11 cellular contexts compared by ENCODE assay signal in the genomic region with DNA sequence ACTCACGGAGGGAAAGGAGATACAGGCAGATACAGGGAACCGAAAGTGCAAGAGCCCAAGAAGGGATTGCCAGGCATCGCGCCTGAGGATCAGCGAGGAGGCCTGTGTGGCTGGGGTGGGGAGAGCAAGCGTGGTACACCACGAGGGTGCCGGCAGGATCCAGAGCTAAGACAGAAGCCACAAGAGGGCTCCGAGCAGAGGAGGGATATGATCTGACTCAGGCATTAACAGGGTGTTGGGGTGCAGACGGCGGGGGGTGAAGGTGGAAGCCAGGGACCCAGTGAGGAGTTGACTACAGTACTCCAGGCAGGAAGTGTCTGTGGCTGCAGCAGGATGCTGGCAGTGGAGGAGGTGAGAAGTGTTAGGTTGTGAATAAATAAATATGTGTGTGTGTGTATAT. TPM values are rescaled to one million over a fixed set of nuclear protein-coding genes. Genes with fewer than 3 reads are reported as not detected.
A peak's percentile ranks its signal among the peaks of the same experiment; 100 is the strongest.
DNase-seq lines count a peak whose midpoint lies in the region; ATAC-seq, FAIRE-seq and TF ChIP-seq lines count a peak whose summit lies in the region.
"Had no signal": no experiment of that assay in that cellular context is flagged by ENCODE, and none has a peak within 500 bp of the region (broad histone marks: within the 10 kb centered on the region; RNA-seq: fewer than 3 reads in every experiment).

No MANE protein-coding gene starts in this region.

- H3K27ac Mint-ChIP-seq in activated CD4-positive, alpha-beta T cell treated with anti-CD3 and anti-CD28 coated beads for 36 hours, result peak overlapping the region; percentile 82
- peak overlapping the region; percentile 92 for H3K27ac Mint-ChIP-seq in activated CD8-positive, alpha-beta T cell treated with anti-CD3 and anti-CD28 coated beads for 36 hours

- POLR2A ChIA-PET in activated CD4-positive, alpha-beta T cell treated with anti-CD3 and anti-CD28 coated beads for 36 hours (lab: Charles Lee), result no interaction called here
- POLR2A ChIA-PET in activated CD8-positive, alpha-beta T cell treated with anti-CD3 and anti-CD28 coated beads for 36 hours (lab: Charles Lee), result interaction anchor here (0.9 to 1.3 kb wide), 3 partner anchors 9 to 67 kb away, joined by 3 to 4 read pairs (median 3); no protein-coding TSS in a partner anchor
- POLR2A ChIA-PET in GM12878 (lab: Charles Lee), result no interaction called here

- no peak overlapping the region for H2AFZ ChIP-seq in GM12878 (ENCODE audit: control insufficient read depth, low read depth, low read length)

- peaks cover 8 to 15% of the 10 kb centered on the region in 2 experiments for H3K36me3 ChIP-seq in GM12878 (ENCODE audit: control insufficient read depth in 2 of 2, insufficient read depth in 2 of 2, low read length in 1 of 2)

- H3K9ac ChIP-seq in GM12878 (ENCODE audit: control insufficient read depth, insufficient read depth, low read length), result no peak overlapping the region; the same call in 1 of the 2 replicates

- H3K4me1 Mint-ChIP-seq in activated CD4-positive, alpha-beta T cell treated with anti-CD3 and anti-CD28 coated beads for 36 hours, result peaks cover 24% of the 10 kb centered on the region
- peaks cover 31% of the 10 kb centered on the region for H3K4me1 Mint-ChIP-seq in activated CD8-positive, alpha-beta T cell treated with anti-CD3 and anti-CD28 coated beads for 36 hours (ENCODE audit: low read depth)

- TF ChIP-seq RAD21 in GM12878 (IDR thresholded peaks at IDR 0.05; ENCODE audit: insufficient read depth, low read depth, low read length), result no peak

- in situ Hi-C loops in GM12878 (cut with MboI), result no loop called here

- H3K36me3 Mint-ChIP-seq in activated CD4-positive, alpha-beta T cell treated with anti-CD3 and anti-CD28 coated beads for 36 hours (ENCODE audit: low read depth), result peaks cover 33% of the 10 kb centered on the region
- peaks cover 39% of the 10 kb centered on the region for H3K36me3 Mint-ChIP-seq in activated CD8-positive, alpha-beta T cell treated with anti-CD3 and anti-CD28 coated beads for 36 hours (ENCODE audit: low read depth)

- no peaks in the 10 kb centered on the region for H3K9me3 Mint-ChIP-seq in activated CD4-positive, alpha-beta T cell treated with anti-CD3 and anti-CD28 coated beads for 36 hours (ENCODE audit: low read depth)
- H3K9me3 Mint-ChIP-seq in activated CD8-positive, alpha-beta T cell treated with anti-CD3 and anti-CD28 coated beads for 36 hours, result no peaks in the 10 kb centered on the region

- DNase-seq in activated CD4-positive, alpha-beta T cell treated with anti-CD3 and anti-CD28 coated beads for 36 hours, result peak; percentile 65
- DNase-seq in activated CD4-positive, alpha-beta T cell treated with anti-CD3 and anti-CD28 coated beads for 1 hour, result no peak
- peak; percentile 77 for DNase-seq in activated CD8-positive, alpha-beta T cell treated with anti-CD3 and anti-CD28 coated beads for 36 hours
- DNase-seq in GM12878 (ENCODE audit: low read depth, low spot score), result no peak
- peak; percentile 50 for DNase-seq in stimulated activated naive CD8-positive, alpha-beta T cell treated with anti-CD3 and anti-CD28 coated beads, Interleukin-15, Interleukin-2, amounts not matched to agents 100 U/mL and 50 U/mL, for 24 hours
- DNase-seq in HPDE6-E6E7 (ENCODE audit: extremely low spot score), result no peak
- DNase-seq in sciatic nerve (ENCODE audit: low spot score), result no peak
- DNase-seq: NCI-H345 had no signal

- H3K79me2 ChIP-seq in GM12878 (ENCODE audit: control insufficient read depth, insufficient read depth, low read length), result peaks cover 10% of the 10 kb centered on the region

- no peaks in the 10 kb centered on the region for H4K20me1 ChIP-seq in GM12878 (ENCODE audit: control insufficient read depth, insufficient read depth)

- no peaks in the 10 kb centered on the region for H3K27me3 Mint-ChIP-seq in activated CD4-positive, alpha-beta T cell treated with anti-CD3 and anti-CD28 coated beads for 36 hours
- H3K27me3 Mint-ChIP-seq in activated CD8-positive, alpha-beta T cell treated with anti-CD3 and anti-CD28 coated beads for 36 hours, result no peaks in the 10 kb centered on the region

- H3K4me1 ChIP-seq in GM12878 (ENCODE audit: control insufficient read depth, insufficient read depth, low read length), result no peaks in the 10 kb centered on the region

- peak overlapping the region; percentile 19; the same call in 1 of the 2 replicates for H3K4me2 ChIP-seq in GM12878 (ENCODE audit: control insufficient read depth, insufficient read depth)

- SMC1A ChIA-PET in GM12878 (lab: Charles Lee; ENCODE audit: uncharacterized antibody, unreplicated experiment), result no interaction called here

- ATAC-seq in activated CD4-positive, alpha-beta T cell treated with anti-CD3 and anti-CD28 coated beads for 36 hours, result peak; percentile 30
- peak; percentile 69 for ATAC-seq in activated CD8-positive, alpha-beta T cell treated with anti-CD3 and anti-CD28 coated beads for 36 hours
- no peak for ATAC-seq in GM12878
- peak; percentile 61 for ATAC-seq in stimulated activated naive CD8-positive, alpha-beta T cell treated with anti-CD3 and anti-CD28 coated beads, Interleukin-15, Interleukin-2, amounts not matched to agents 100 U/mL and 50 U/mL, for 24 hours
- ATAC-seq in HG03439 (IDR thresholded peaks at IDR 0.05; ENCODE audit: unreplicated experiment), result no peak
- no peak for ATAC-seq in sciatic nerve

- H3K27ac ChIP-seq in GM12878 (ENCODE audit: control insufficient read depth, insufficient read depth), result no peak overlapping the region
- H3K27ac ChIP-seq: tibial nerve had no signal

- peak overlapping the region; percentile 32 for H3K4me3 Mint-ChIP-seq in activated CD4-positive, alpha-beta T cell treated with anti-CD3 and anti-CD28 coated beads for 36 hours
- H3K4me3 Mint-ChIP-seq in activated CD8-positive, alpha-beta T cell treated with anti-CD3 and anti-CD28 coated beads for 36 hours, result peak overlapping the region; percentile 48

- BruUV-seq in GM12878 (replicated peaks; lab: Mats Ljungman, UMichigan), result no TSS peak

- TF ChIP-seq POLR2A in GM12878 (IDR thresholded peaks at IDR 0.05; ENCODE audit: low read depth, low read length), result no peak

- no peak overlapping the region for H3K4me3 ChIP-seq in GM12878
- H3K4me3 ChIP-seq: tibial nerve had no signal

- TF ChIP-seq CTCF in activated CD8-positive, alpha-beta T cell treated with anti-CD3 and anti-CD28 coated beads for 36 hours (IDR thresholded peaks at IDR 0.05), result no peak
- TF ChIP-seq CTCF in GM12878 (IDR thresholded peaks at IDR 0.05 in 2 of 3, conservative IDR thresholded peaks at IDR 0.05 in 1 of 3; ENCODE audit: control insufficient read depth in 2 of 3, extremely low read depth in 1 of 3, insufficient read depth in 1 of 3, low read depth in 3 of 3, low read length in 3 of 3), result no peak

- peaks cover 2% of the 10 kb centered on the region; the same call in 2 of the 3 replicates for H3K9me3 ChIP-seq in GM12878 (replicated peaks; ENCODE audit: control insufficient read depth, insufficient read depth, low read length)
- H3K9me3 ChIP-seq: tibial nerve had no signal

- no peak for FAIRE-seq in GM12878 (lab: Jason Lieb, UNC)

- RAD21 ChIA-PET in GM12878 (lab: Charles Lee; ENCODE audit: unreplicated experiment), result no interaction called here

- CTCF ChIA-PET in activated CD4-positive, alpha-beta T cell treated with anti-CD3 and anti-CD28 coated beads for 36 hours (lab: Charles Lee), result interaction anchor here (0.6 kb wide), 1 partner anchor 11 kb away, joined by 3 read pairs; no protein-coding TSS in a partner anchor
- CTCF ChIA-PET in activated CD8-positive, alpha-beta T cell treated with anti-CD3 and anti-CD28 coated beads for 36 hours (lab: Charles Lee), result interaction anchor here (0.7 to 1.4 kb wide), 2 partner anchors 9 to 19 kb away, joined by 3 to 4 read pairs; partner anchors contain the start of gene GEMIN7
- CTCF ChIA-PET in GM12878 (lab: Yijun Ruan, JAX), result interaction anchor here (0.7 to 1.0 kb wide), 3 partner anchors 38 to 48 kb away, joined by 3 to 4 read pairs (median 3); partner anchors contain the start of gene CLASRP

- H3K27me3 ChIP-seq in GM12878 (replicated peaks in 1 of 2; ENCODE audit: control insufficient read depth in 2 of 2, insufficient read depth in 2 of 2, low read length in 1 of 2), result no peaks in the 10 kb centered on the region
- H3K27me3 ChIP-seq: tibial nerve had no signal

- intact Hi-C loops in activated CD4-positive, alpha-beta T cell treated with anti-CD3 and anti-CD28 coated beads for 36 hours (cut with DNase I, micrococcal nuclease), result no loop called here
- intact Hi-C loops in activated CD8-positive, alpha-beta T cell treated with anti-CD3 and anti-CD28 coated beads for 36 hours (cut with micrococcal nuclease), result no loop called here
- intact Hi-C loops in GM12878 (cut with micrococcal nuclease; ENCODE audit: unreplicated experiment) (no loop called here), sciatic nerve (cut with DNase I) (loop anchor here (5.0 kb wide), 1 partner anchor 165 kb away; the partner anchor contains the start of gene MARK4)

- WGBS in GM12878 (ENCODE audit: insufficient coverage, insufficient replicate concordance, low lambda C conversion rate, missing lambda C conversion rate), result 66% methylated on average over 11 of the region's 11 CpGs

- no peak for TF ChIP-seq EP300 in GM12878 (IDR thresholded peaks at IDR 0.05; ENCODE audit: borderline replicate concordance in 1 of 2, control insufficient read depth in 1 of 2, low read depth in 2 of 2, low read length in 2 of 2)

RNA-seq across cellular contexts. Expression of gene PPP1R37, which starts 5.4 kb away (rescaled TPM):
- total RNA-seq in activated CD4-positive, alpha-beta T cell treated with anti-CD3 and anti-CD28 coated beads for 36 hours, result 10 to 100 TPM; 12.5 to 14.1 TPM
- 10 to 100 TPM; 20.9 to 21.2 TPM for total RNA-seq in activated CD8-positive, alpha-beta T cell treated with anti-CD3 and anti-CD28 coated beads for 36 hours
- 40.0 and 40.4 TPM in 2 replicates for total RNA-seq in GM12878 (2013; cell fraction: nucleolus; rRNA removed)
- total RNA-seq in GM12878 (2014; rRNA removed) (18.3 and 21.3 TPM in 2 replicates), GM12878 (2014; rRNA removed; fragmentation: Illumina TruSeq; extraction: Trizol) (4.0 and 5.1 TPM in 2 replicates), GM12878 (2021) (15.8 and 20.9 TPM in 2 replicates), sciatic nerve (19.3 TPM)
- 2.2 TPM for polyA plus RNA-seq in GM12878 (2011; ENCODE audit: low read depth)
- polyA plus RNA-seq in GM12878 (2011; rRNA removed) (5.5 and 9.5 TPM in 2 replicates), GM12878 (2014; fragmentation: Illumina TruSeq; extraction: Trizol) (0.63 and 1.9 TPM in 2 replicates), GM12878 (2014; fragmentation: Nextera tagmentation; extraction: Ambion mirVana) (under 1 TPM in 1 of 2 experiments, not detected in 1; 0.09 TPM), GM12878 (2014; rRNA removed) (17.5 and 20.7 TPM in 2 replicates), GM12878 (2016; fragmentation: Nextera tagmentation; extraction: Ambion mirVana) (1 to 10 TPM; 2.2 to 4.1 TPM)
- polyA plus RNA-seq in GM12878 (2011; cell fraction: cytosol; rRNA removed), result 10.6 and 16.8 TPM in 2 replicates
- 80.7 and 84.7 TPM in 2 replicates for polyA plus RNA-seq in GM12878 (2011; cell fraction: nucleus; rRNA removed)
- polyA plus RNA-seq in GM12878 (2012), result 9.0 and 17.0 TPM in 2 replicates
- 5.9 and 11.1 TPM in 2 replicates for polyA minus RNA-seq in GM12878 (2011; rRNA and poly(A)+ RNA removed)
- polyA minus RNA-seq in GM12878 (2011; cell fraction: cytosol; rRNA and poly(A)+ RNA removed), result 4.5 and 8.8 TPM in 2 replicates
- 12.8 and 20.3 TPM in 2 replicates for polyA minus RNA-seq in GM12878 (2011; cell fraction: nucleus; rRNA and poly(A)+ RNA removed)

RNA-seq across cellular contexts. Expression of gene GEMIN7, which starts 8.5 kb away (rescaled TPM):
- total RNA-seq in activated CD4-positive, alpha-beta T cell treated with anti-CD3 and anti-CD28 coated beads for 36 hours, result 10 to 100 TPM; 35.4 to 35.5 TPM
- total RNA-seq in activated CD8-positive, alpha-beta T cell treated with anti-CD3 and anti-CD28 coated beads for 36 hours, result 10 to 100 TPM; 44.1 to 46.8 TPM
- total RNA-seq in GM12878 (2013; cell fraction: nucleolus; rRNA removed), result 29.8 and 32.3 TPM in 2 replicates
- 36.9 and 44.8 TPM in 2 replicates for total RNA-seq in GM12878 (2014; rRNA removed)
- 25.2 and 26.5 TPM in 2 replicates for total RNA-seq in GM12878 (2014; rRNA removed; fragmentation: Illumina TruSeq; extraction: Trizol)
- total RNA-seq in GM12878 (2021), result 42.4 and 45.0 TPM in 2 replicates
- polyA plus RNA-seq in GM12878 (2011; ENCODE audit: low read depth), result 50.7 TPM
- 27.5 and 43.3 TPM in 2 replicates for polyA plus RNA-seq in GM12878 (2011; rRNA removed)
- 75.3 and 80.0 TPM in 2 replicates for polyA plus RNA-seq in GM12878 (2011; cell fraction: cytosol; rRNA removed)
- polyA plus RNA-seq in GM12878 (2011; cell fraction: nucleus; rRNA removed), result 104 and 138 TPM in 2 replicates
- 42.3 and 52.6 TPM in 2 replicates for polyA plus RNA-seq in GM12878 (2012)
- polyA plus RNA-seq in GM12878 (2014; fragmentation: Illumina TruSeq; extraction: Trizol), result 11.7 and 21.1 TPM in 2 replicates
- polyA plus RNA-seq in GM12878 (2014; fragmentation: Nextera tagmentation; extraction: Ambion mirVana), result 10 to 100 TPM; 51.6 to 55.3 TPM
- 43.9 and 48.5 TPM in 2 replicates for polyA plus RNA-seq in GM12878 (2014; rRNA removed)
- 10 to 100 TPM; 75.5 to 76.7 TPM for polyA plus RNA-seq in GM12878 (2016; fragmentation: Nextera tagmentation; extraction: Ambion mirVana)
- polyA minus RNA-seq in GM12878 (2011; rRNA and poly(A)+ RNA removed), result 12.9 and 37.6 TPM in 2 replicates
- 13.3 and 22.1 TPM in 2 replicates for polyA minus RNA-seq in GM12878 (2011; cell fraction: cytosol; rRNA and poly(A)+ RNA removed)
- 12.8 and 21.5 TPM in 2 replicates for polyA minus RNA-seq in GM12878 (2011; cell fraction: nucleus; rRNA and poly(A)+ RNA removed)
- total RNA-seq in sciatic nerve, result 8.8 TPM

RNA-seq across cellular contexts. Expression of gene ZNF296, which starts 11.3 kb away (rescaled TPM):
- 1 to 10 TPM; 3.1 to 4.8 TPM for total RNA-seq in activated CD4-positive, alpha-beta T cell treated with anti-CD3 and anti-CD28 coated beads for 36 hours
- 1 to 10 TPM; 5.0 to 6.3 TPM for total RNA-seq in activated CD8-positive, alpha-beta T cell treated with anti-CD3 and anti-CD28 coated beads for 36 hours
- total RNA-seq in GM12878 (2013; cell fraction: nucleolus; rRNA removed), result 5.5 and 7.7 TPM in 2 replicates
- total RNA-seq in GM12878 (2014; rRNA removed) (2.0 and 3.5 TPM in 2 replicates), GM12878 (2014; rRNA removed; fragmentation: Illumina TruSeq; extraction: Trizol) (0.83 and 0.98 TPM in 2 replicates), GM12878 (2021) (21.3 and 23.5 TPM in 2 replicates), sciatic nerve (0.45 TPM)
- 3.8 TPM for polyA plus RNA-seq in GM12878 (2011; ENCODE audit: low read depth)
- polyA plus RNA-seq in GM12878 (2011; rRNA removed) (0.24 and 0.92 TPM in 2 replicates), GM12878 (2014; fragmentation: Illumina TruSeq; extraction: Trizol) (0.53 TPM in 1 of 2 replicates, not detected in the other), GM12878 (2014; fragmentation: Nextera tagmentation; extraction: Ambion mirVana) (under 1 TPM in 1 of 2 experiments, not detected in 1; 0.44 TPM), GM12878 (2014; rRNA removed) (7.5 and 11.8 TPM in 2 replicates), GM12878 (2016; fragmentation: Nextera tagmentation; extraction: Ambion mirVana) (10 to 100 TPM; 21.9 to 23.6 TPM)
- polyA plus RNA-seq in GM12878 (2011; cell fraction: cytosol; rRNA removed), result 2.8 and 2.9 TPM in 2 replicates
- 8.0 and 12.0 TPM in 2 replicates for polyA plus RNA-seq in GM12878 (2011; cell fraction: nucleus; rRNA removed)
- 12.1 and 14.3 TPM in 2 replicates for polyA plus RNA-seq in GM12878 (2012)
- 0.66 and 4.7 TPM in 2 replicates for polyA minus RNA-seq in GM12878 (2011; rRNA and poly(A)+ RNA removed)
- 7.4 and 9.8 TPM in 2 replicates for polyA minus RNA-seq in GM12878 (2011; cell fraction: cytosol; rRNA and poly(A)+ RNA removed)
- polyA minus RNA-seq in GM12878 (2011; cell fraction: nucleus; rRNA and poly(A)+ RNA removed), result 3.3 and 9.2 TPM in 2 replicates
- total RNA-seq: A172 had no signal

RNA-seq across cellular contexts. Expression of gene CLASRP, which starts 48.7 kb away (rescaled TPM):
- total RNA-seq in activated CD4-positive, alpha-beta T cell treated with anti-CD3 and anti-CD28 coated beads for 36 hours, result 100 to 1,000 TPM; 101 to 103 TPM
- total RNA-seq in activated CD8-positive, alpha-beta T cell treated with anti-CD3 and anti-CD28 coated beads for 36 hours, result 10 to 100 TPM; 72.7 to 80.5 TPM
- total RNA-seq in GM12878 (2013; cell fraction: nucleolus; rRNA removed), result 116 and 141 TPM in 2 replicates
- total RNA-seq in GM12878 (2014; rRNA removed) (28.5 and 28.9 TPM in 2 replicates), GM12878 (2014; rRNA removed; fragmentation: Illumina TruSeq; extraction: Trizol) (31.9 and 33.6 TPM in 2 replicates), GM12878 (2021) (66.7 and 75.8 TPM in 2 replicates), sciatic nerve (109 TPM)
- 32.0 TPM for polyA plus RNA-seq in GM12878 (2011; ENCODE audit: low read depth)
- polyA plus RNA-seq in GM12878 (2011; rRNA removed) (24.6 and 40.4 TPM in 2 replicates), GM12878 (2014; fragmentation: Illumina TruSeq; extraction: Trizol) (20.2 and 37.2 TPM in 2 replicates), GM12878 (2014; fragmentation: Nextera tagmentation; extraction: Ambion mirVana) (1 to 10 TPM in 1 of 2 experiments, under 1 TPM in 1; 0.68 to 2.3 TPM), GM12878 (2014; rRNA removed) (62.5 and 80.2 TPM in 2 replicates), GM12878 (2016; fragmentation: Nextera tagmentation; extraction: Ambion mirVana) (10 to 100 TPM; 18.5 to 23.6 TPM)
- 19.2 and 19.5 TPM in 2 replicates for polyA plus RNA-seq in GM12878 (2011; cell fraction: cytosol; rRNA removed)
- 208 and 258 TPM in 2 replicates for polyA plus RNA-seq in GM12878 (2011; cell fraction: nucleus; rRNA removed)
- 58.3 and 93.7 TPM in 2 replicates for polyA plus RNA-seq in GM12878 (2012)
- polyA minus RNA-seq in GM12878 (2011; rRNA and poly(A)+ RNA removed), result 23.8 and 26.4 TPM in 2 replicates
- 7.9 and 9.6 TPM in 2 replicates for polyA minus RNA-seq in GM12878 (2011; cell fraction: cytosol; rRNA and poly(A)+ RNA removed)
- polyA minus RNA-seq in GM12878 (2011; cell fraction: nucleus; rRNA and poly(A)+ RNA removed), result 20.9 and 53.9 TPM in 2 replicates

Comparison
In these comparisons a context has a peak if more than half of its experiments do, and no peak if none do; other contexts are left out.
1. DNase-seq: peak in activated CD4-positive, alpha-beta T cell treated with anti-CD3 and anti-CD28 coated beads for 36 hours (single experiment), activated CD8-positive, alpha-beta T cell treated with anti-CD3 and anti-CD28 coated beads for 36 hours (single experiment) and stimulated activated naive CD8-positive, alpha-beta T cell treated with anti-CD3 and anti-CD28 coated beads, Interleukin-15, Interleukin-2, amounts not matched to agents 100 U/mL and 50 U/mL, for 24 hours (single experiment); none in activated CD4-positive, alpha-beta T cell treated with anti-CD3 and anti-CD28 coated beads for 1 hour (single experiment), GM12878 (single experiment), HPDE6-E6E7 (single experiment) and sciatic nerve (single experiment).
2. ATAC-seq: peak in activated CD4-positive, alpha-beta T cell treated with anti-CD3 and anti-CD28 coated beads for 36 hours (single experiment), activated CD8-positive, alpha-beta T cell treated with anti-CD3 and anti-CD28 coated beads for 36 hours (single experiment) and stimulated activated naive CD8-positive, alpha-beta T cell treated with anti-CD3 and anti-CD28 coated beads, Interleukin-15, Interleukin-2, amounts not matched to agents 100 U/mL and 50 U/mL, for 24 hours (single experiment); none in GM12878 (single experiment), HG03439 (single experiment) and sciatic nerve (single experiment).